1 cellular context compared by ENCODE assay signal in genomic region chr3:49771340-49771938, GRCh38.
TF ChIP-seq lines count a peak whose summit lies in the region.

No MANE protein-coding gene starts in this region.

TF ChIP-seq in GM12878, 131 proteins besides CTCF, POLR2A, EP300 and RAD21:
- TF ChIP-seq MEF2A (IDR thresholded peaks at IDR 0.05; ENCODE audit: insufficient read depth, low read depth, low read length) (peak; percentile 68; the same call in 1 of the 2 replicates), POU2F2 (IDR thresholded peaks at IDR 0.05; ENCODE audit: borderline replicate concordance, low read depth, low read length) (no peak), NFXL1 (IDR thresholded peaks at IDR 0.05; ENCODE audit: borderline replicate concordance) (no peak), STAT1 (conservative IDR thresholded peaks at IDR 0.05) (no peak), YY1 (IDR thresholded peaks at IDR 0.05; ENCODE audit: low read depth, low read length) (no peak), SREBF1 (IDR thresholded peaks at IDR 0.05; ENCODE audit: low read length) (no peak), ETV6 (conservative IDR thresholded peaks at IDR 0.05 in 1 of 2, IDR thresholded peaks at IDR 0.05 in 1 of 2; ENCODE audit: borderline replicate concordance in 1 of 2, low read depth in 1 of 2) (no peak), SMARCA5 (IDR thresholded peaks at IDR 0.05) (no peak), RUNX3 (IDR thresholded peaks at IDR 0.05; ENCODE audit: low read length) (peak; percentile 72), E2F8 (IDR thresholded peaks at IDR 0.05; ENCODE audit: low read depth, partially characterized antibody) (no peak), ZBTB40 (IDR thresholded peaks at IDR 0.05; ENCODE audit: borderline replicate concordance) (no peak), NRF1 (conservative IDR thresholded peaks at IDR 0.05; ENCODE audit: low read depth, low read length) (no peak), TCF7 (IDR thresholded peaks at IDR 0.05; ENCODE audit: borderline replicate concordance) (no peak), PRDM15 (CRISPR knock-in tag; IDR thresholded peaks at IDR 0.05) (no peak)
